In genomic region chr1:39529901-39530535, GRCh38 we compare ENCODE assay signal across 13 cellular contexts. TPM values are rescaled to one million over a fixed set of nuclear protein-coding genes. Genes with fewer than 3 reads are reported as not detected.
"Had no signal": no experiment of that assay in that cellular context is flagged by ENCODE, and none has a peak within 500 bp of the region (broad histone marks: within the 10 kb centered on the region; RNA-seq: fewer than 3 reads in every experiment).

No MANE protein-coding gene starts in this region.

- H3K9me3 Mint-ChIP-seq: activated naive CD4-positive, alpha-beta T cell treated with anti-CD3 and anti-CD28 coated beads, Interleukin-2, amount 10 ng/mL, durations not matched to agents 7 days and 5 days; activated T-helper 1 cell treated with anti-CD3 and anti-CD28 coated beads, Interleukin-12 subunit alpha, Interleukin-12 subunit beta, Interleukin-2, Interleukin-4 antibody, amounts not matched to agents 30 ng/mL and 10 ng/mL and 1 ng/mL, durations not matched to agents 14 hours and 24 hours and 36 hours; nephron progenitor cell had no signal

- H3K27ac Mint-ChIP-seq: activated CD4-positive, alpha-beta T cell treated with anti-CD3 and anti-CD28 coated beads for 36 hours; activated naive CD4-positive, alpha-beta T cell treated with anti-CD3 and anti-CD28 coated beads, Interleukin-2, amount 10 ng/mL, durations not matched to agents 7 days and 5 days; activated T-helper 1 cell treated with anti-CD3 and anti-CD28 coated beads, Interleukin-12 subunit alpha, Interleukin-12 subunit beta, Interleukin-2, Interleukin-4 antibody, amounts not matched to agents 30 ng/mL and 10 ng/mL and 1 ng/mL, durations not matched to agents 14 hours and 24 hours and 36 hours; nephron progenitor cell had no signal

- H3K27me3 Mint-ChIP-seq: activated CD4-positive, alpha-beta T cell treated with anti-CD3 and anti-CD28 coated beads for 36 hours; activated naive CD4-positive, alpha-beta T cell treated with anti-CD3 and anti-CD28 coated beads, Interleukin-2, amount 10 ng/mL, durations not matched to agents 7 days and 5 days had no signal

- DNase-seq: activated CD4-positive, alpha-beta T cell treated with anti-CD3 and anti-CD28 coated beads for 36 hours; activated naive CD4-positive, alpha-beta T cell treated with anti-CD3 and anti-CD28 coated beads, Interleukin-2, amount 10 ng/mL, durations not matched to agents 7 days and 5 days; caudate nucleus; effector CD8-positive, alpha-beta T cell; gastrocnemius medialis; heart right ventricle; islet precursor cell; left ventricle myocardium superior; nephron progenitor cell; T-helper 9 cell; uterus; WERI-Rb-1 had no signal

- ATAC-seq: activated CD4-positive, alpha-beta T cell treated with anti-CD3 and anti-CD28 coated beads for 36 hours; gastrocnemius medialis; heart right ventricle; left ventricle myocardium superior had no signal

- H3K4me3 Mint-ChIP-seq: activated CD4-positive, alpha-beta T cell treated with anti-CD3 and anti-CD28 coated beads for 36 hours; activated naive CD4-positive, alpha-beta T cell treated with anti-CD3 and anti-CD28 coated beads, Interleukin-2, amount 10 ng/mL, durations not matched to agents 7 days and 5 days; activated T-helper 1 cell treated with anti-CD3 and anti-CD28 coated beads, Interleukin-12 subunit alpha, Interleukin-12 subunit beta, Interleukin-2, Interleukin-4 antibody, amounts not matched to agents 30 ng/mL and 10 ng/mL and 1 ng/mL, durations not matched to agents 14 hours and 24 hours and 36 hours; nephron progenitor cell had no signal

RNA-seq across cellular contexts. Expression of gene BMP8A, which starts 38.6 kb away (rescaled TPM):
- total RNA-seq: activated T-helper 1 cell treated with anti-CD3 and anti-CD28 coated beads, Interleukin-12 subunit alpha, Interleukin-12 subunit beta, Interleukin-2, Interleukin-4 antibody, amounts not matched to agents 30 ng/mL and 10 ng/mL and 1 ng/mL, durations not matched to agents 14 hours and 24 hours and 36 hours; left ventricle myocardium superior had no signal
